Comparison of ENCODE assay signal across 8 cellular contexts in the genomic region with DNA sequence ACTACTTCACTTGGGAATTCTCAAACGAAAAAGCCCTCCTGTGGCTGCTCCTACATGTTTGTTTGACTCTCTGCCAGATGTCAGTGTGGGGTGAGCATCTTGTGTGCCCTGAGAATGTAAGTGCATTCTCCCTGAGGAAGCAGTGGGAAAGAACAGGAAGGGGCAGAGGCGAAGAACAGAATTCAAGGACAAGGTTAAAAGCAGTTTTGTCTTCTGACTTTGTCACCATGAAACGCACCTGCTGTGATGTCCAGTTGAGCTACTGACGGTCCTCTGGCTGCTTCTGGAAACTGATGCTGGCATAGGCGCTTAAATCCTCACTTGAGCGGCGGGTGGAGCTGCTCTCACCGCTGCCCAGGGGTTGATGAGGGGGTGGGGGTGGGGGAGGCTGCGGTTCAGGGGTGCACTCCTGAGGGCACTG. TPM values are rescaled to one million over a fixed set of nuclear protein-coding genes. Genes with fewer than 3 reads are reported as not detected.
DNase-seq lines count a peak whose midpoint lies in the region; ATAC-seq and TF ChIP-seq lines count a peak whose summit lies in the region.

No MANE protein-coding gene starts in this region.

- H3K79me2 ChIP-seq in HCT116 (ENCODE audit: insufficient read depth, low read length): peaks cover 96% of the 10 kb centered on the region
- H3K79me2 ChIP-seq in smooth muscle cell (ENCODE audit: low read depth): peaks cover 90% of the 10 kb centered on the region

- TF ChIP-seq RAD21 in HCT116 (IDR thresholded peaks at IDR 0.05; ENCODE audit: low read depth): no peak

- TF ChIP-seq POLR2A in HCT116 (IDR thresholded peaks at IDR 0.05; ENCODE audit: borderline replicate concordance, extremely low read depth, insufficient read depth, insufficient read length): no peak

- H3K4me3 ChIP-seq in HCT116 (replicated peaks in 1 of 2; ENCODE audit: low read depth in 1 of 2, low read length in 2 of 2) (no peak overlapping the region), SJSA1 (peak overlapping the region; percentile 33), right atrium auricular region (peak overlapping the region; percentile 80), smooth muscle cell (peak overlapping the region; percentile 77)

- POLR2A ChIA-PET in HCT116 (lab: Charles Lee): no interaction called here

- DNase-seq in HCT116 (ENCODE audit: low read depth, low spot score): no peak
- DNase-seq in SJSA1 (ENCODE audit: low read depth in 1 of 2, low spot score in 2 of 2): peak; percentile 46 to 76
- no peak for DNase-seq in right atrium auricular region (ENCODE audit: low spot score)
- DNase-seq in smooth muscle cell (lab: John Stamatoyannopoulos, UW; ENCODE audit: unreplicated experiment): no peak
- DNase-seq in NCI-H2107 treated with DMSO at 0.1 percent for 48 hours (lab: John Stamatoyannopoulos, UW; ENCODE audit: unreplicated experiment): no peak
- DNase-seq in HuH-7.5 (ENCODE audit: low spot score): no peak
- DNase-seq in superior temporal gyrus (ENCODE audit: extremely low spot score): no peak

- H3K27ac ChIP-seq in HCT116 (ENCODE audit: low read depth, low read length) (peak overlapping the region; percentile 37; the same call in 1 of the 2 replicates), SJSA1 (peak overlapping the region; percentile 55), right atrium auricular region (peak overlapping the region; percentile 90 to 92), smooth muscle cell (ENCODE audit: low read depth) (peak overlapping the region; percentile 83)

- RAD21 ChIA-PET in HCT116 (lab: Charles Lee; ENCODE audit: low non-redundant PET in 1 of 2, low total read pairs in 2 of 2, uncharacterized antibody in 2 of 2, unreplicated experiment in 2 of 2): interaction anchor here in 1 of 2 experiments (0.6 kb wide), 1 partner anchor 252 kb away, joined by 3 read pairs; no protein-coding TSS in a partner anchor

- BruUV-seq in HCT116 (replicated peaks; lab: Mats Ljungman, UMichigan): no TSS peak

- H3K9me2 ChIP-seq in HCT116 (ENCODE audit: insufficient read depth): no peaks in the 10 kb centered on the region

- CTCF ChIA-PET in HCT116 (lab: Charles Lee): no interaction called here

- H4K20me1 ChIP-seq in HCT116 (ENCODE audit: insufficient read depth) (no peaks in the 10 kb centered on the region), smooth muscle cell (ENCODE audit: low read depth) (peaks cover 40% of the 10 kb centered on the region)

- H3K4me1 ChIP-seq in HCT116 (ENCODE audit: control insufficient read depth in 1 of 2, insufficient read depth in 2 of 2, low read length in 2 of 2): peaks cover 5 to 52% of the 10 kb centered on the region in 2 experiments; a peak in 3 of 4 replicates
- H3K4me1 ChIP-seq in SJSA1 (replicated peaks): peaks cover 70% of the 10 kb centered on the region
- H3K4me1 ChIP-seq in right atrium auricular region: peaks cover 0 to 75% of the 10 kb centered on the region in 2 donors
- peaks cover 26% of the 10 kb centered on the region for H3K4me1 ChIP-seq in smooth muscle cell (ENCODE audit: low read depth)

- H3K9me3 ChIP-seq in HCT116 (ENCODE audit: control insufficient read depth in 1 of 2, insufficient read depth in 1 of 2, low read depth in 1 of 2, low read length in 2 of 2) (peaks cover 0 to 22% of the 10 kb centered on the region in 2 experiments; a peak in 1 of 4 replicates), SJSA1 (replicated peaks) (no peaks in the 10 kb centered on the region), right atrium auricular region (no peaks in the 10 kb centered on the region), smooth muscle cell (replicated peaks; ENCODE audit: low read depth) (no peaks in the 10 kb centered on the region)

- H3K4me2 ChIP-seq in HCT116 (ENCODE audit: low read length) (peak overlapping the region; percentile 20; the same call in 1 of the 2 replicates), smooth muscle cell (peak overlapping the region; percentile 90)

- H3K27me3 ChIP-seq in HCT116 (ENCODE audit: insufficient read depth, low read length) (no peaks in the 10 kb centered on the region), SJSA1 (replicated peaks) (no peaks in the 10 kb centered on the region), right atrium auricular region (no peaks in the 10 kb centered on the region), smooth muscle cell (ENCODE audit: low read depth) (no peaks in the 10 kb centered on the region)

- ATAC-seq in HCT116 (no peak), GM21381 (IDR thresholded peaks at IDR 0.05; ENCODE audit: unreplicated experiment) (no peak)

- WGBS in smooth muscle cell (ENCODE audit: low lambda C conversion rate): 47% methylated on average over 9 of the region's 9 CpGs

- TF ChIP-seq CTCF in HCT116 (IDR thresholded peaks at IDR 0.05 in 2 of 3, conservative IDR thresholded peaks at IDR 0.05 in 1 of 3; ENCODE audit: borderline replicate concordance in 1 of 3, insufficient read depth in 1 of 3, low read depth in 2 of 3, low read length in 2 of 3) (no peak), right atrium auricular region (IDR thresholded peaks at IDR 0.05) (no peak), smooth muscle cell (IDR thresholded peaks at IDR 0.05; ENCODE audit: borderline replicate concordance, insufficient read depth, poor library complexity, severe bottlenecking) (no peak)

- H3K9ac ChIP-seq in HCT116 (ENCODE audit: low read length) (no peak overlapping the region), smooth muscle cell (ENCODE audit: low read depth) (peak overlapping the region; percentile 83)

- intact Hi-C loops in HCT116 (cut with micrococcal nuclease): no loop called here

- no peaks in the 10 kb centered on the region for H3F3A ChIP-seq in smooth muscle cell (ENCODE audit: low read depth)

- H2AFZ ChIP-seq in HCT116 (ENCODE audit: low read depth, low read length, poor library complexity, severe bottlenecking) (no peak overlapping the region), smooth muscle cell (ENCODE audit: low read depth) (no peak overlapping the region)

- H3K36me3 ChIP-seq in HCT116 (ENCODE audit: control insufficient read depth in 1 of 2, insufficient read depth in 2 of 2, low read length in 2 of 2): peaks cover 6 to 79% of the 10 kb centered on the region in 2 experiments; a peak in 2 of 4 replicates
- peaks cover 84% of the 10 kb centered on the region for H3K36me3 ChIP-seq in SJSA1
- H3K36me3 ChIP-seq in right atrium auricular region: no peaks in the 10 kb centered on the region
- H3K36me3 ChIP-seq in smooth muscle cell (ENCODE audit: low read depth): no peaks in the 10 kb centered on the region

TF ChIP-seq in HCT116, 20 proteins besides CTCF, POLR2A, EP300 and RAD21:
- TF ChIP-seq, protein P1, sequence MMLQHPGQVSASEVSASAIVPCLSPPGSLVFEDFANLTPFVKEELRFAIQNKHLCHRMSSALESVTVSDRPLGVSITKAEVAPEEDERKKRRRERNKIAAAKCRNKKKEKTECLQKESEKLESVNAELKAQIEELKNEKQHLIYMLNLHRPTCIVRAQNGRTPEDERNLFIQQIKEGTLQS (IDR thresholded peaks at IDR 0.05): no peak
- peak; percentile 70 for TF ChIP-seq TCF7L2 (IDR thresholded peaks at IDR 0.05; ENCODE audit: borderline replicate concordance, extremely low read depth, insufficient read depth, insufficient read length)
- no peak for TF ChIP-seq EZH2 (IDR thresholded peaks at IDR 0.05)
TF ChIP-seq in HCT116: peak in this region for 1.

RNA-seq across cellular contexts. Expression of gene IRS1, which starts 4.9 kb away (rescaled TPM):
- total RNA-seq in HCT116 (2021; ENCODE audit: unreplicated experiment): 88.8 TPM
- 39.4 and 44.1 TPM in 2 replicates for polyA plus RNA-seq in HCT116 (2012)
- 11.3 and 19.2 TPM in 2 replicates for total RNA-seq in SJSA1 (2014; rRNA removed; shearing (Covaris generic))
- total RNA-seq in right atrium auricular region: 10 to 100 TPM; 14.6 to 15.8 TPM
- 14.3 and 14.6 TPM in 2 replicates for total RNA-seq in smooth muscle cell
- 8.6 and 9.4 TPM in 2 replicates for polyA plus RNA-seq in smooth muscle cell

RNA-seq across cellular contexts. Expression of gene RHBDD1, which starts 41.1 kb away (rescaled TPM):
- total RNA-seq in HCT116 (2021; ENCODE audit: unreplicated experiment) (73.8 TPM), right atrium auricular region (10 to 100 TPM; 12.3 to 16.1 TPM), smooth muscle cell (20.7 and 28.3 TPM in 2 replicates)
- polyA plus RNA-seq in HCT116 (2012): 24.7 and 33.1 TPM in 2 replicates
- total RNA-seq in SJSA1 (2014; rRNA removed; shearing (Covaris generic)): 10.1 and 22.1 TPM in 2 replicates
- 11.3 and 12.8 TPM in 2 replicates for polyA plus RNA-seq in smooth muscle cell

Comparison
In these comparisons a context has a peak if more than half of its experiments do, and no peak if none do; other contexts are left out.
1. DNase-seq: peak in SJSA1 (2 of 2); none in HCT116 (single experiment), right atrium auricular region (single experiment), smooth muscle cell (single experiment), NCI-H2107 treated with DMSO at 0.1 percent for 48 hours (single experiment), HuH-7.5 (single experiment) and superior temporal gyrus (single experiment).
2. H3K27ac ChIP-seq: peak in every context shown above with its lines; median percentile 91 in right atrium auricular region; 83 in smooth muscle cell; 55 in SJSA1; 37 in HCT116.
3. H3K4me3 ChIP-seq: peak in SJSA1 (single experiment), right atrium auricular region (2 of 2) and smooth muscle cell (single experiment); none in HCT116 (0 of 2).